In the genomic region with DNA sequence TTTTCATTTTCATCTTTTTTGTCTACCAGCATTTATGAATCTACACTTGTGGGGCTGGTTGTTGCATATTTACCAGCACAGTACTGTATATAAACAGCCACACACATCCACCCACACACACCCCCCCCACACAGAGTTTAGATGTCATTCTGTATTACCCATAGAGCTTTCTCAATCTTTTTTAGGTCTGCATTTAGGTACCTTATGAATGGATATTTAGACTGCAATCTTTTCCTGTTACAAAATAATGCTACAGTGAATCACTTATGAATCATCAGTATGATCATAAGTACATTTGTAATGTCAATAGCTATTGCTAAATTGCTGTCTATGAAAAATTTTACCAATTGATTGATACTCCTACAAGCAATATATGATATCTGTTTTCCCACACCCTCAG, we compare ENCODE assay signal across 11 cellular contexts.
A peak's percentile ranks its signal among the peaks of the same experiment; 100 is the strongest.
DNase-seq lines count a peak whose midpoint lies in the region; ATAC-seq and TF ChIP-seq lines count a peak whose summit lies in the region.
"Had no signal": no experiment of that assay in that cellular context is flagged by ENCODE, and none has a peak within 500 bp of the region (broad histone marks: within the 10 kb centered on the region; RNA-seq: fewer than 3 reads in every experiment).

No MANE protein-coding gene starts in this region.

- H3K9me3 ChIP-seq in GM23248 (ENCODE audit: low read depth) = no peaks in the 10 kb centered on the region

- H3K9me2 ChIP-seq in GM23248 (ENCODE audit: insufficient read depth) = no peaks in the 10 kb centered on the region

- H3K27me3 ChIP-seq in ACC112 (ENCODE audit: insufficient read depth, low read length) (no peaks in the 10 kb centered on the region), GM23248 (replicated peaks; ENCODE audit: insufficient read depth) (no peaks in the 10 kb centered on the region), foreskin keratinocyte (no peaks in the 10 kb centered on the region)

- H3K4me2 ChIP-seq in GM23248 (ENCODE audit: unreplicated experiment) = peak overlapping the region; percentile 35

- H3K4me1 ChIP-seq in ACC112 (ENCODE audit: control insufficient read depth, insufficient read depth, low read length, unreplicated experiment) = peaks cover 55% of the 10 kb centered on the region
- peaks cover 56% of the 10 kb centered on the region for H3K4me1 ChIP-seq in GM23248 (ENCODE audit: insufficient read depth)
- peaks cover 38% of the 10 kb centered on the region for H3K4me1 ChIP-seq in foreskin keratinocyte

- DNase-seq in GM23248 = peak; percentile 74
- peak; percentile 11 to 36 for DNase-seq in activated CD4-positive, alpha-beta T cell treated with anti-CD3 and anti-CD28 coated beads, Interleukin-2, amount 50 U/mL, for 4 hours
- peak; percentile 73 to 84 for DNase-seq in foreskin keratinocyte
- no peak for DNase-seq in HuH-7.5 (ENCODE audit: low spot score)
- DNase-seq in NCI-H1092 treated with DMSO at 0.1 percent for 48 hours (lab: John Stamatoyannopoulos, UW) = no peak
- no peak for DNase-seq in DMS79 (lab: John Stamatoyannopoulos, UW)
- DNase-seq: glutamatergic neuron, NCI-H2081 treated with DMSO at 0.1 percent for 48 hours, T-helper 9 cell had no signal

- H3K79me2 ChIP-seq in ACC112 (ENCODE audit: control insufficient read depth, insufficient read depth, low read length, unreplicated experiment) = no peaks in the 10 kb centered on the region
- H3K79me2 ChIP-seq in GM23248 (ENCODE audit: insufficient read depth) = no peaks in the 10 kb centered on the region

- ATAC-seq in foreskin keratinocyte (peak; percentile 57), HG02763 (IDR thresholded peaks at IDR 0.05; ENCODE audit: unreplicated experiment) (no peak)

- no peak for TF ChIP-seq CTCF in foreskin keratinocyte (conservative IDR thresholded peaks at IDR 0.05)

- H2AFZ ChIP-seq in ACC112 (ENCODE audit: low read length, unreplicated experiment) (no peak overlapping the region), GM23248 (no peak overlapping the region)

- H3K9ac ChIP-seq in GM23248 = no peak overlapping the region

- H3F3A ChIP-seq in GM23248 (ENCODE audit: insufficient read depth) = peaks cover 56% of the 10 kb centered on the region

- no peaks in the 10 kb centered on the region for H4K20me1 ChIP-seq in GM23248 (ENCODE audit: insufficient read depth)

- H3K4me3 ChIP-seq in ACC112 (ENCODE audit: low read depth, low read length) (0 out of 2 replicates have a peak overlapping the region, but pooled peaks have one; percentile 8), GM23248 (no peak overlapping the region)

- H3K36me3 ChIP-seq in ACC112 (ENCODE audit: insufficient read depth, low read length) (no peaks in the 10 kb centered on the region), GM23248 (ENCODE audit: low read depth) (no peaks in the 10 kb centered on the region)

- H3K27ac ChIP-seq in ACC112 (ENCODE audit: low read depth, low read length) (peak overlapping the region; percentile 77), GM23248 (peak overlapping the region; percentile 68), foreskin keratinocyte (peak overlapping the region; percentile 74)

- in situ Hi-C loops in GM23248 (cut with MboI) = no loop called here

Comparison
In these comparisons a context has a peak if more than half of its experiments do, and no peak if none do; other contexts are left out.
1. DNase-seq: peak in GM23248 (single experiment), activated CD4-positive, alpha-beta T cell treated with anti-CD3 and anti-CD28 coated beads, Interleukin-2, amount 50 U/mL, for 4 hours (2 of 2) and foreskin keratinocyte (2 of 2); none in HuH-7.5 (single experiment), NCI-H1092 treated with DMSO at 0.1 percent for 48 hours (single experiment) and DMS79 (single experiment).
2. Peak in every context shown above with its lines, with median percentiles within 50 percentile points of each other: H3K27ac ChIP-seq.